Comparison of ENCODE assay signal across 8 cellular contexts in the genomic region with DNA sequence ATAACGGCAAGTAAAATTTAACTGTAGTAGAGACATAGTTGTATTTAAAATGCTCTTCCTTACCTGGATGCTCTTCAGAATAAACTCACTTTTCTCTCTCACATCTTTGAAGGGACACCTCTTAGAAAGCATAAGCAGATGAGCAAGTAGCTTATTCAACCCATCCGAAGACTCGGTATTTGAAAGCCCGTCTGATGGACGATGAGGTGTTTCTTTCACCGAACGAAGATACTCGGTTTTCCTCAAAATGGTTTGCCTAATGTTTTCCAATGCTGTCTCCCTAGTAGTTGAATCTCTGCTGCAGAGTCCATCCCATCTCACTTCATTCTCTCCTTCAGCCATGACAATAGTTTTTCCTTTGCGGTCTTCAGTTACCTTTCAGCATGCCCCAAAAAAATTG. TPM values are rescaled to one million over a fixed set of nuclear protein-coding genes. Genes with fewer than 3 reads are reported as not detected.
DNase-seq lines count a peak whose midpoint lies in the region; TF ChIP-seq lines count a peak whose summit lies in the region.

No MANE protein-coding gene starts in this region.

- H3K27me3 Mint-ChIP-seq in endodermal cell (ENCODE audit: insufficient read depth) = no peaks in the 10 kb centered on the region
- no peaks in the 10 kb centered on the region for H3K27me3 Mint-ChIP-seq in nephron (ENCODE audit: low read depth)

- H3K4me2 ChIP-seq in PC-9 = peak overlapping the region; percentile 91

- H3K4me3 Mint-ChIP-seq in endodermal cell = peak overlapping the region; percentile 80
- H3K4me3 Mint-ChIP-seq in nephron = peak overlapping the region; percentile 93 to 100 (median 93)

- H3F3A ChIP-seq in PC-9 (ENCODE audit: insufficient read depth, low read depth) = peaks cover 15% of the 10 kb centered on the region

- intact Hi-C loops in PC-9 (cut with micrococcal nuclease; ENCODE audit: unreplicated experiment) = loop anchor here (2.0 to 10.0 kb wide), 4 partner anchors 79 to 833 kb away; a partner anchor contains a TSS

- 0 to 1% methylated on average over 6 to 8 of the region's 9 CpGs for WGBS in endodermal cell (ENCODE audit: insufficient coverage in 1 of 2, insufficient read length in 1 of 2), 2 experiments

- DNase-seq in DMS 273 (lab: John Stamatoyannopoulos, UW; ENCODE audit: unreplicated experiment) = peak; percentile 49
- DNase-seq in DMS 273 treated with DMSO at 0.1 percent for 48 hours (lab: John Stamatoyannopoulos, UW) = no peak
- DNase-seq in PC-9 = no peak
- DNase-seq in endodermal cell = no peak
- no peak for DNase-seq in COLO668 (lab: John Stamatoyannopoulos, UW; ENCODE audit: unreplicated experiment)
- DNase-seq in GM20000 (ENCODE audit: low spot score) = no peak
- DNase-seq in GDM1 (lab: John Stamatoyannopoulos, UW) = no peak

- H3K79me2 ChIP-seq in PC-9 (ENCODE audit: low read depth) = peaks cover 54% of the 10 kb centered on the region

- CTCF ChIA-PET in PC-9 (lab: Charles Lee) = interaction anchor here (0.6 to 0.7 kb wide), 3 partner anchors 16 to 1017 kb away, joined by 3 to 5 read pairs (median 4); no protein-coding TSS in a partner anchor

- H3K4me3 ChIP-seq in PC-9 = peak overlapping the region; percentile 80
- peak overlapping the region; percentile 92 for H3K4me3 ChIP-seq in endodermal cell (ENCODE audit: low read length)

- H3K27ac Mint-ChIP-seq in endodermal cell = peak overlapping the region; percentile 79
- peak overlapping the region; percentile 90 to 100 (median 93) for H3K27ac Mint-ChIP-seq in nephron

- no peaks in the 10 kb centered on the region for H3K27me3 ChIP-seq in PC-9 (ENCODE audit: insufficient read depth, low read depth)
- H3K27me3 ChIP-seq in endodermal cell (ENCODE audit: control insufficient read depth, insufficient read depth, low read length, poor library complexity, severe bottlenecking) = no peaks in the 10 kb centered on the region

- POLR2A ChIA-PET in PC-9 (lab: Charles Lee; ENCODE audit: unreplicated experiment) = interaction anchor here (0.6 to 0.7 kb wide), 5 partner anchors 85 to 976 kb away, joined by 3 to 12 read pairs (median 6); no protein-coding TSS in a partner anchor

- H3K9me3 Mint-ChIP-seq in endodermal cell (no peaks in the 10 kb centered on the region), nephron (no peaks in the 10 kb centered on the region)

- peak overlapping the region; percentile 90; the same call in 1 of the 2 replicates for H3K27ac ChIP-seq in PC-9
- no peak overlapping the region for H3K27ac ChIP-seq in endodermal cell (ENCODE audit: low read depth, low read length)

- H3K9me2 ChIP-seq in PC-9 (ENCODE audit: insufficient read depth) = no peaks in the 10 kb centered on the region

- H3K4me1 Mint-ChIP-seq in endodermal cell (peaks cover 26% of the 10 kb centered on the region), nephron (peaks cover 68% of the 10 kb centered on the region)

- H3K4me1 ChIP-seq in PC-9 (replicated peaks; ENCODE audit: insufficient read depth) (peaks cover 36% of the 10 kb centered on the region), endodermal cell (ENCODE audit: control insufficient read depth, insufficient read depth, low read length) (peaks cover 5% of the 10 kb centered on the region)

- no peaks in the 10 kb centered on the region for H3K36me3 ChIP-seq in PC-9 (ENCODE audit: low read depth)
- no peaks in the 10 kb centered on the region for H3K36me3 ChIP-seq in endodermal cell (ENCODE audit: control insufficient read depth, insufficient read depth, low read length)

- peak overlapping the region; percentile 99 for H2AFZ ChIP-seq in PC-9

- TF ChIP-seq CTCF in PC-9 (conservative IDR thresholded peaks at IDR 0.05) = no peak
- no peak for TF ChIP-seq CTCF in endodermal cell (conservative IDR thresholded peaks at IDR 0.05)
- no peak for TF ChIP-seq CTCF in nephron (IDR thresholded peaks at IDR 0.05; ENCODE audit: unreplicated experiment in 3 of 3)
- TF ChIP-seq CTCF in GM20000 (IDR thresholded peaks at IDR 0.05; ENCODE audit: extremely low read depth, missing control alignments) = no peak

- no peaks in the 10 kb centered on the region; the same call in 1 of the 2 replicates for H4K20me1 ChIP-seq in PC-9 (ENCODE audit: insufficient read depth)

- H3K36me3 Mint-ChIP-seq in endodermal cell (ENCODE audit: low read depth) (no peaks in the 10 kb centered on the region), nephron (ENCODE audit: low read depth) (peaks cover 8% of the 10 kb centered on the region)

- H3K9me3 ChIP-seq in PC-9 (ENCODE audit: insufficient read depth, low read depth) (no peaks in the 10 kb centered on the region), endodermal cell (ENCODE audit: control insufficient read depth, low read length) (no peaks in the 10 kb centered on the region)

- H3K9ac ChIP-seq in endodermal cell (ENCODE audit: extremely low read depth, low read length, poor library complexity, severe bottlenecking) = peak overlapping the region; percentile 85

- no TSS peak for BruUV-seq in PC-9 (replicated peaks; lab: Mats Ljungman, UMichigan)

RNA-seq across cellular contexts. Expression of a gene that starts 0.9 kb away (rescaled TPM):
- total RNA-seq in PC-9 (2021) (6.1 and 6.5 TPM in 2 replicates), endodermal cell (10 to 100 TPM in 1 of 2 donors, 1 to 10 TPM in 1; 7.5 to 13.1 TPM)
- 21.8 TPM for polyA plus RNA-seq in endodermal cell (2013, experiment 1 of 2)
- polyA plus RNA-seq in endodermal cell (2013, experiment 2 of 2) = 20.0 TPM

RNA-seq across cellular contexts. Expression of a gene that starts 1.6 kb away (rescaled TPM):
- total RNA-seq in PC-9 (2021) = 17.2 and 18.3 TPM in 2 replicates
- 10 to 100 TPM in 1 of 2 donors, 1 to 10 TPM in 1; 8.4 to 17.6 TPM for total RNA-seq in endodermal cell
- 30.7 TPM for polyA plus RNA-seq in endodermal cell (2013, experiment 1 of 2)
- polyA plus RNA-seq in endodermal cell (2013, experiment 2 of 2) = 35.0 TPM
